ENCODE assay signal across 8 cellular contexts in genomic region chr20:1390552-1391403, GRCh38. TPM values are rescaled to one million over a fixed set of nuclear protein-coding genes. Genes with fewer than 3 reads are reported as not detected.
DNase-seq lines count a peak whose midpoint lies in the region; ATAC-seq and TF ChIP-seq lines count a peak whose summit lies in the region.

No MANE protein-coding gene starts in this region.

- H3K4me3 Mint-ChIP-seq in natural killer cell treated with Interleukin-12 subunit alpha and Interleukin-12 subunit beta and Interleukin-15 and Interleukin-18, amount 100 ng/mL, for 72 hours = peak overlapping the region; percentile 93

- H3K36me3 Mint-ChIP-seq in natural killer cell treated with Interleukin-12 subunit alpha and Interleukin-12 subunit beta and Interleukin-15 and Interleukin-18, amount 100 ng/mL, for 72 hours = peaks cover 5% of the 10 kb centered on the region

- DNase-seq in NCI-H524 treated with DMSO at 0.1 percent for 48 hours (lab: John Stamatoyannopoulos, UW) (peak; percentile 13), choroid plexus epithelial cell (ENCODE audit: low read depth) (no peak), DMS114 treated with DMSO at 0.1 percent for 48 hours (lab: John Stamatoyannopoulos, UW; ENCODE audit: unreplicated experiment) (no peak), GOT3 (lab: John Stamatoyannopoulos, UW) (no peak), KBM-7 (no peak)
- DNase-seq in natural killer cell treated with Interleukin-12 subunit alpha and Interleukin-12 subunit beta and Interleukin-15 and Interleukin-18, amount 100 ng/mL, for 72 hours (ENCODE audit: low spot score) = no peak

- peaks cover 3 to 8% of the 10 kb centered on the region in 2 donors for H3K27me3 Mint-ChIP-seq in natural killer cell treated with Interleukin-12 subunit alpha and Interleukin-12 subunit beta and Interleukin-15 and Interleukin-18, amount 100 ng/mL, for 72 hours

- H3K27ac ChIP-seq in BLaER1 treated with 17β-estradiol and CSF1 and Interleukin-3, amounts not matched to agents 10 nM and 100 nM = peak overlapping the region in 10 of 11 experiments; percentile 83 to 96 (median 90); a peak in 20 of 22 replicates

- H3K4me1 Mint-ChIP-seq in natural killer cell treated with Interleukin-12 subunit alpha and Interleukin-12 subunit beta and Interleukin-15 and Interleukin-18, amount 100 ng/mL, for 72 hours (ENCODE audit: low read depth in 2 of 2) = peaks cover 54% of the 10 kb centered on the region in 2 donors

- no peaks in the 10 kb centered on the region for H3K27me3 ChIP-seq in BLaER1 treated with 17β-estradiol and CSF1 and Interleukin-3, amounts not matched to agents 10 nM and 100 nM

- TF ChIP-seq CTCF in choroid plexus epithelial cell (conservative IDR thresholded peaks at IDR 0.05; ENCODE audit: low read depth, low read length) = no peak

- H3K4me3 ChIP-seq in BLaER1 treated with 17β-estradiol and CSF1 and Interleukin-3, amounts not matched to agents 10 nM and 100 nM = peak overlapping the region; percentile 73 to 97 (median 88)
- H3K4me3 ChIP-seq in choroid plexus epithelial cell (ENCODE audit: low read depth, low read length) = peak overlapping the region; percentile 75

- H3K9ac ChIP-seq in BLaER1 treated with 17β-estradiol and CSF1 and Interleukin-3, amounts not matched to agents 10 nM and 100 nM = peak overlapping the region; percentile 84 to 95 (median 91)

- ATAC-seq in natural killer cell treated with Interleukin-12 subunit alpha and Interleukin-12 subunit beta and Interleukin-15 and Interleukin-18, amount 100 ng/mL, for 72 hours = no peak
- ATAC-seq in GM18517 (IDR thresholded peaks at IDR 0.05; ENCODE audit: unreplicated experiment) = no peak

- peaks cover 60 to 67% (median 64%) of the 10 kb centered on the region in 11 experiments for H4K20me1 ChIP-seq in BLaER1 treated with 17β-estradiol and CSF1 and Interleukin-3, amounts not matched to agents 10 nM and 100 nM

- H3K36me3 ChIP-seq in BLaER1 treated with 17β-estradiol and CSF1 and Interleukin-3, amounts not matched to agents 10 nM and 100 nM = peaks cover 22 to 44% (median 31%) of the 10 kb centered on the region in 11 experiments

- H3K4me1 ChIP-seq in BLaER1 treated with 17β-estradiol and CSF1 and Interleukin-3, amounts not matched to agents 10 nM and 100 nM = peaks cover 69 to 83% (median 78%) of the 10 kb centered on the region in 10 experiments

- H3K9me3 ChIP-seq in BLaER1 treated with 17β-estradiol and CSF1 and Interleukin-3, amounts not matched to agents 10 nM and 100 nM (replicated peaks in 1 of 11) = no peaks in the 10 kb centered on the region

- no peaks in the 10 kb centered on the region for H3K9me3 Mint-ChIP-seq in natural killer cell treated with Interleukin-12 subunit alpha and Interleukin-12 subunit beta and Interleukin-15 and Interleukin-18, amount 100 ng/mL, for 72 hours

- H3K27ac Mint-ChIP-seq in natural killer cell treated with Interleukin-12 subunit alpha and Interleukin-12 subunit beta and Interleukin-15 and Interleukin-18, amount 100 ng/mL, for 72 hours = peak overlapping the region; percentile 69 to 81

- in situ Hi-C loops in KBM-7 (cut with MboI; ENCODE audit: low pct_unique_long_range_greater_than_20kb, low sequenced_read_pairs) = no loop called here

- peak overlapping the region; percentile 77 to 99 (median 96) for H3K4me2 ChIP-seq in BLaER1 treated with 17β-estradiol and CSF1 and Interleukin-3, amounts not matched to agents 10 nM and 100 nM

RNA-seq across cellular contexts. Expression of gene FKBP1A, which starts 2.1 kb away (rescaled TPM):
- 100 to 1,000 TPM; 167 to 229 TPM for total RNA-seq in natural killer cell treated with Interleukin-12 subunit alpha and Interleukin-12 subunit beta and Interleukin-15 and Interleukin-18, amount 100 ng/mL, for 72 hours
